ENCODE assay signal across 23 cellular contexts in genomic region chr19:11278670-11279069, GRCh38. TPM values are rescaled to one million over a fixed set of nuclear protein-coding genes. Genes with fewer than 3 reads are reported as not detected.
"Had no signal": no experiment of that assay in that cellular context is flagged by ENCODE, and none has a peak within 500 bp of the region (broad histone marks: within the 10 kb centered on the region; RNA-seq: fewer than 3 reads in every experiment).

No MANE protein-coding gene starts in this region.

- H3K4me1 ChIP-seq: breast epithelium had no signal

- H3K4me3 Mint-ChIP-seq: stimulated activated naive CD8-positive, alpha-beta T cell treated with anti-CD3 and anti-CD28 coated beads, Interleukin-15, amount 100 ng/mL, for 72 hours had no signal

- H3K27me3 ChIP-seq: breast epithelium, upper lobe of left lung had no signal

- ATAC-seq: mucosa of descending colon; naive thymus-derived CD4-positive, alpha-beta T cell; SK-N-SH treated with all-trans-retinoic acid at 6 μM for 48 hours had no signal

- H3K9me3 ChIP-seq: breast epithelium, mucosa of descending colon, neutrophil, upper lobe of left lung had no signal

- H3K36me3 ChIP-seq: breast epithelium, neutrophil, upper lobe of left lung had no signal

- H3K4me3 ChIP-seq: breast epithelium, mucosa of descending colon, upper lobe of left lung had no signal

- H3K27ac ChIP-seq: breast epithelium, neutrophil had no signal

- DNase-seq: activated CD4-positive, alpha-beta T cell treated with anti-CD3 and anti-CD28 coated beads, Interleukin-2, amount 50 U/mL, for 1 hour; activated CD4-positive, CD25-positive, alpha-beta regulatory T cell; activated CD8-positive, alpha-beta memory T cell treated with anti-CD3 and anti-CD28 coated beads for 24 hours; activated naive CD4-positive, alpha-beta T cell; activated naive CD8-positive, alpha-beta T cell treated with anti-CD3 and anti-CD28 coated beads, Interleukin-2, amount 10 ng/mL, durations not matched to agents 7 days and 5 days; anterior cingulate cortex; erythroblast; immature natural killer cell; mammary epithelial cell; mucosa of descending colon; naive thymus-derived CD4-positive, alpha-beta T cell; posterior cingulate gyrus; SHP77; stimulated activated naive CD8-positive, alpha-beta T cell treated with anti-CD3 and anti-CD28 coated beads, Interleukin-15, amount 100 ng/mL, for 72 hours; T-helper 1 cell; upper lobe of left lung had no signal

- H3K27ac Mint-ChIP-seq: activated naive CD8-positive, alpha-beta T cell treated with anti-CD3 and anti-CD28 coated beads, Interleukin-2, amount 10 ng/mL, durations not matched to agents 7 days and 5 days; immature natural killer cell; stimulated activated naive CD8-positive, alpha-beta T cell treated with anti-CD3 and anti-CD28 coated beads, Interleukin-15, amount 100 ng/mL, for 72 hours had no signal

- H3K36me3 Mint-ChIP-seq: activated naive CD8-positive, alpha-beta T cell treated with anti-CD3 and anti-CD28 coated beads, Interleukin-2, amount 10 ng/mL, durations not matched to agents 7 days and 5 days; immature natural killer cell had no signal

RNA-seq across cellular contexts. Expression of gene DOCK6, which starts 16.3 kb away (rescaled TPM):
- polyA plus RNA-seq: immature natural killer cell; naive thymus-derived CD4-positive, alpha-beta T cell had no signal

RNA-seq across cellular contexts. Expression of gene TSPAN16, which starts 17.3 kb away (rescaled TPM):
- total RNA-seq: activated naive CD8-positive, alpha-beta T cell treated with anti-CD3 and anti-CD28 coated beads, Interleukin-2, amount 10 ng/mL, durations not matched to agents 7 days and 5 days; breast epithelium; chondrocyte; dermis microvascular lymphatic vessel endothelial cell; glomerular endothelial cell; mammary epithelial cell; mucosa of descending colon; naive thymus-derived CD4-positive, alpha-beta T cell; temporal lobe; upper lobe of left lung had no signal
- polyA plus RNA-seq: immature natural killer cell; mammary epithelial cell; naive thymus-derived CD4-positive, alpha-beta T cell had no signal

RNA-seq across cellular contexts. Expression of gene ANGPTL8, which starts 39.3 kb away (rescaled TPM):
- total RNA-seq: activated naive CD8-positive, alpha-beta T cell treated with anti-CD3 and anti-CD28 coated beads, Interleukin-2, amount 10 ng/mL, durations not matched to agents 7 days and 5 days; chondrocyte; dermis microvascular lymphatic vessel endothelial cell; glomerular endothelial cell; mammary epithelial cell; mucosa of descending colon; naive thymus-derived CD4-positive, alpha-beta T cell; temporal lobe had no signal
- polyA plus RNA-seq: immature natural killer cell; mammary epithelial cell; naive thymus-derived CD4-positive, alpha-beta T cell had no signal
